Comparison of ENCODE assay signal across 8 cellular contexts in genomic region chr12:9651265-9651729, GRCh38. TPM values are rescaled to one million over a fixed set of nuclear protein-coding genes. Genes with fewer than 3 reads are reported as not detected.
DNase-seq lines count a peak whose midpoint lies in the region; ATAC-seq and TF ChIP-seq lines count a peak whose summit lies in the region.

No MANE protein-coding gene starts in this region.

- peaks cover 3% of the 10 kb centered on the region; the same call in 1 of the 2 replicates for H3K36me3 ChIP-seq in Loucy (ENCODE audit: insufficient read depth, low read length)
- H3K36me3 ChIP-seq in lower lobe of right lung = peaks cover 15% of the 10 kb centered on the region
- no peaks in the 10 kb centered on the region for H3K36me3 ChIP-seq in BE2C

- H3K27ac Mint-ChIP-seq in activated naive CD8-positive, alpha-beta T cell treated with anti-CD3 and anti-CD28 coated beads for 36 hours = peak overlapping the region; percentile 96

- H3K36me3 Mint-ChIP-seq in activated naive CD8-positive, alpha-beta T cell treated with anti-CD3 and anti-CD28 coated beads for 36 hours = peaks cover 79% of the 10 kb centered on the region

- no peak for TF ChIP-seq CTCF in Loucy (conservative IDR thresholded peaks at IDR 0.05; ENCODE audit: low read length)
- no peak for TF ChIP-seq CTCF in lower lobe of right lung (IDR thresholded peaks at IDR 0.05)
- no peak for TF ChIP-seq CTCF in BE2C (IDR thresholded peaks at IDR 0.05; ENCODE audit: low read depth, low read length)
- TF ChIP-seq CTCF in GM10248 (IDR thresholded peaks at IDR 0.05; ENCODE audit: control extremely low read depth, extremely low read depth, low read depth, missing control alignments) = no peak

- peak overlapping the region; percentile 58 for H3K27ac ChIP-seq in lower lobe of right lung

- H3K9me3 Mint-ChIP-seq in activated naive CD8-positive, alpha-beta T cell treated with anti-CD3 and anti-CD28 coated beads for 36 hours = peaks cover 13% of the 10 kb centered on the region

- ATAC-seq in lower lobe of right lung (no peak), GM18861 (IDR thresholded peaks at IDR 0.05; ENCODE audit: unreplicated experiment) (no peak)

- H3K4me2 ChIP-seq in Loucy (ENCODE audit: low read depth, low read length, poor library complexity, severe bottlenecking) = peak overlapping the region; percentile 98

- H3K79me2 ChIP-seq in Loucy (ENCODE audit: insufficient read depth, low read length) = peaks cover 47% of the 10 kb centered on the region

- H4K20me1 ChIP-seq in Loucy (ENCODE audit: insufficient read depth, low read length, poor library complexity, severe bottlenecking) = no peaks in the 10 kb centered on the region

- H3K4me1 ChIP-seq in Loucy (ENCODE audit: insufficient read depth, low read length, poor library complexity, severe bottlenecking) (peaks cover 63% of the 10 kb centered on the region), lower lobe of right lung (peaks cover 32% of the 10 kb centered on the region), BE2C (no peaks in the 10 kb centered on the region)

- DNase-seq in Ammon's horn (ENCODE audit: low spot score) (peak; percentile 16), lower lobe of right lung (no peak), BE2C (no peak), GM10248 (ENCODE audit: extremely low spot score) (no peak), DMS53 (lab: John Stamatoyannopoulos, UW) (no peak)
- DNase-seq in activated naive CD8-positive, alpha-beta T cell treated with anti-CD3 and anti-CD28 coated beads for 36 hours = peak; percentile 69

- peak overlapping the region; percentile 88 for H3K4me3 Mint-ChIP-seq in activated naive CD8-positive, alpha-beta T cell treated with anti-CD3 and anti-CD28 coated beads for 36 hours

- peaks cover 24% of the 10 kb centered on the region for H3F3A ChIP-seq in Loucy (ENCODE audit: low read depth)

- intact Hi-C loops in lower lobe of right lung (cut with DNase I) = no loop called here

- H2AFZ ChIP-seq in Loucy (ENCODE audit: low read length) = no peak overlapping the region

- POLR2A ChIA-PET in GM10248 (lab: Yijun Ruan, JAX) = interaction anchor here (1.3 kb wide), 1 partner anchor 18 kb away, joined by 4 read pairs; no protein-coding TSS in a partner anchor

- CTCF ChIA-PET in GM10248 (lab: Yijun Ruan, JAX) = interaction anchor here (1.1 kb wide), 1 partner anchor 29 kb away, joined by 3 read pairs; no protein-coding TSS in a partner anchor

- H3K27me3 Mint-ChIP-seq in activated naive CD8-positive, alpha-beta T cell treated with anti-CD3 and anti-CD28 coated beads for 36 hours = peaks cover 7% of the 10 kb centered on the region

- no peaks in the 10 kb centered on the region for H3K27me3 ChIP-seq in Loucy (ENCODE audit: insufficient read depth, low read length, poor library complexity, severe bottlenecking)
- no peaks in the 10 kb centered on the region for H3K27me3 ChIP-seq in lower lobe of right lung (ENCODE audit: low read depth)
- H3K27me3 ChIP-seq in BE2C = no peaks in the 10 kb centered on the region

- H3K9ac ChIP-seq in Loucy (ENCODE audit: low read depth, low read length, poor library complexity, severe bottlenecking) = peak overlapping the region; percentile 97

- peaks cover 66% of the 10 kb centered on the region for H3K4me1 Mint-ChIP-seq in activated naive CD8-positive, alpha-beta T cell treated with anti-CD3 and anti-CD28 coated beads for 36 hours

- peak overlapping the region; percentile 91 for H3K4me3 ChIP-seq in Loucy (ENCODE audit: low read length, poor library complexity, severe bottlenecking)
- H3K4me3 ChIP-seq in lower lobe of right lung = peak overlapping the region; percentile 69
- no peak overlapping the region for H3K4me3 ChIP-seq in BE2C (ENCODE audit: low read depth, low read length)

- no peaks in the 10 kb centered on the region for H3K9me2 ChIP-seq in Loucy (replicated peaks; ENCODE audit: low read depth, low read length)

- H3K9me3 ChIP-seq in Loucy (ENCODE audit: insufficient read depth, low read depth, low read length) (no peaks in the 10 kb centered on the region), lower lobe of right lung (no peaks in the 10 kb centered on the region), BE2C (no peaks in the 10 kb centered on the region)

RNA-seq across cellular contexts. Expression of gene CLEC2D, which starts 18.2 kb away (rescaled TPM):
- 100 to 1,000 TPM; 270 to 290 TPM for total RNA-seq in activated naive CD8-positive, alpha-beta T cell treated with anti-CD3 and anti-CD28 coated beads for 36 hours
- 13.9 TPM for total RNA-seq in lower lobe of right lung
- 1.1 TPM for polyA plus RNA-seq in BE2C (2012; ENCODE audit: insufficient read depth, insufficient read length, low read depth)

RNA-seq across cellular contexts. Expression of gene KLRB1, which starts 43.6 kb away (rescaled TPM):
- total RNA-seq in activated naive CD8-positive, alpha-beta T cell treated with anti-CD3 and anti-CD28 coated beads for 36 hours = not detected
- 4.3 TPM for total RNA-seq in lower lobe of right lung
- polyA plus RNA-seq in BE2C (2012; ENCODE audit: insufficient read depth, insufficient read length, low read depth) = not detected

Comparison
In these comparisons a context has a peak if more than half of its experiments do, and no peak if none do; other contexts are left out.
1. DNase-seq: peak in Ammon's horn (single experiment) and activated naive CD8-positive, alpha-beta T cell treated with anti-CD3 and anti-CD28 coated beads for 36 hours (single experiment); none in lower lobe of right lung (single experiment), BE2C (single experiment), GM10248 (single experiment) and DMS53 (single experiment).
2. RNA of gene CLEC2D, which starts 18.2 kb away (total RNA-seq): 270 to 290 TPM in activated naive CD8-positive, alpha-beta T cell treated with anti-CD3 and anti-CD28 coated beads for 36 hours; 13.9 TPM in lower lobe of right lung (single experiment); every median in the first group is over 10 times any median in the second.